1 cellular context compared by ENCODE assay signal in the genomic region with DNA sequence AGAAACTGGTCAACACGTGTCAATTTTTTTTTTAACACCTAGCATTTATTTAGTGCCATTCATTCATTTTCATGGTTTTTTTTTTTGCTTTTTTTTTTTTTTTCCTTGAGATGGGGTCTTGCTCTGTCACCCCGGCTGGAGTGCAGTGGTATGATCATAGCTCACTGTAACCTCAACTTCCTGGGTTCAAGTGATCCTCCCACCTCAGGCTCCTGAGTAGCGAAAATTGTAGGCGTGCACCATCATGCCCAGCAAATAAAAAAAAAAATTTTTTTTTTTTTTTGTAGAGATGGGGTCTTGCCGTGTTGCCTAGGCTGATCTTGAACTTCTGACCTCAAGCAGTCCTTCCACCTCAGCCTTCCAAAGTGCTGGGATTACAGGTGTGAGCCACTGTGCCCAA.
TF ChIP-seq lines count a peak whose summit lies in the region.

No MANE protein-coding gene starts in this region.

TF ChIP-seq in HEK293, 187 proteins besides CTCF, POLR2A, EP300 and RAD21:
- TF ChIP-seq, protein P1, sequence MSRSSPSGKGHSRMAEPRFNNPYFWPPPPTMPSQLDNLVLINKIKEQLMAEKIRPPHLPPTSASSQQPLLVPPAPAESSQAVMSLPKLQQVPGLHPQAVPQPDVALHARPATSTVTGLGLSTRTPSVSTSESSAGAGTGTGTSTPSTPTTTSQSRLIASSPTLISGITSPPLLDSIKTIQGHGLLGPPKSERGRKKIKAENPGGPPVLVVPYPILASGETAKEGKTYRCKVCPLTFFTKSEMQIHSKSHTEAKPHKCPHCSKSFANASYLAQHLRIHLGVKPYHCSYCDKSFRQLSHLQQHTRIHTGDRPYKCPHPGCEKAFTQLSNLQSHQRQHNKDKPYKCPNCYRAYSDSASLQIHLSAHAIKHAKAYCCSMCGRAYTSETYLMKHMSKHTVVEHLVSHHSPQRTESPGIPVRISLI (tag by site-specific recombination; IDR thresholded peaks at IDR 0.05): 0 out of 2 replicates have a peak, but pooled peaks have one; percentile 30
- no peak for TF ChIP-seq ZFP3 (tag by site-specific recombination; IDR thresholded peaks at IDR 0.05; ENCODE audit: low read depth)
- TF ChIP-seq SP3 (tag by site-specific recombination; IDR thresholded peaks at IDR 0.05): no peak
TF ChIP-seq in HEK293: peak in this region for 1.
